Comparison of ENCODE assay signal across 9 cellular contexts in the genomic region with DNA sequence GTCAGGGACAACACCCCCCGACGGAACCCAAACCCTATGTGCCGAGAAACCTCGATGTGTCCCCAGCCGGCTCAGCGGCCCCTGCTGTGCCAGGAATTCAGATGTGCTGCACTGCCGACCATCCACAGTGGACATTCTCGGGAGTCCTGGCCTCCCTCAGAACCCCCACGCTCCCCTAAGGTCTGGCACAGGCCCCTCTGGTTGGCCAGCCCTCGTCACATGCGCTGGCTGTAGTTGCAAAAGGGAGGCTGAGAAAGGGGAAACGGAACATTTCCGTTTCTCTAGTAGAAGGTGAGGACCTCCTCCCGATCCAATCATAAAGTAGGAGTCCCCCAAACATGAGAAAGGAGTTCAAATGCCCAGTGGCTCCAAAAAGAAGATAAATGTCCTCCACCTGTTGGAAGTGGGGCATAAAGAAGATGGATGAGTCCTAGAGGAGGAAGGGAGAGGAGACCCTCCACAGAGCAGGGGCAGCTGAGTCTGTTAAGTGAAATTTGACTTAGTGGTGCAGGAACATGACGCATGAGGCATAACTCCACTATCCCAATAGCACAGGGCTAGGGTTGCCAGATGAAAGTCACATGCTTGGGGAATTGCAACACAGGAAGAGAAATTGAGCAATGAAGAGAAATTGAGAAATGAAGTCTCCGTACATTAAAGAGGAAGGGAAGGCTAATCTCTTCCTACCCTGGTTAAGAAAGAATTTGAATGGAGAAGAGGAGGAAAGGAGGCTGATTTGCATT. TPM values are rescaled to one million over a fixed set of nuclear protein-coding genes. Genes with fewer than 3 reads are reported as not detected.
DNase-seq lines count a peak whose midpoint lies in the region; ATAC-seq and TF ChIP-seq lines count a peak whose summit lies in the region.
"Had no signal": no experiment of that assay in that cellular context is flagged by ENCODE, and none has a peak within 500 bp of the region (broad histone marks: within the 10 kb centered on the region; RNA-seq: fewer than 3 reads in every experiment).

No MANE protein-coding gene starts in this region.

- H3K27ac Mint-ChIP-seq in chondrocyte (ENCODE audit: unreplicated experiment), result peak overlapping the region; percentile 88

- H3K36me3 Mint-ChIP-seq in chondrocyte (ENCODE audit: low read depth), result no peaks in the 10 kb centered on the region

- intact Hi-C loops in right lobe of liver (cut with DNase I), result loop anchor here (5.0 kb wide), 2 partner anchors 88 to 98 kb away; no protein-coding TSS in a partner anchor

- H3K4me3 ChIP-seq in right lobe of liver (peak overlapping the region in 1 of 3 donors; percentile 20), thymus (ENCODE audit: low read length) (no peak overlapping the region)

- H3K27ac ChIP-seq in right lobe of liver (peak overlapping the region; percentile 79 to 85 (median 85)), thymus (ENCODE audit: low read depth) (peak overlapping the region; percentile 77)
- H3K27ac ChIP-seq: 22Rv1 had no signal

- peaks cover 45% of the 10 kb centered on the region for H3K4me1 Mint-ChIP-seq in chondrocyte (ENCODE audit: low read depth)

- peak; percentile 51 for TF ChIP-seq POLR2A in right lobe of liver (IDR thresholded peaks at IDR 0.05)

- H3K27me3 ChIP-seq in right lobe of liver (no peaks in the 10 kb centered on the region), thymus (ENCODE audit: control insufficient read depth, insufficient read depth) (no peaks in the 10 kb centered on the region)

- H3K9me3 ChIP-seq in right lobe of liver, result no peaks in the 10 kb centered on the region
- no peaks in the 10 kb centered on the region for H3K9me3 ChIP-seq in thymus (ENCODE audit: control insufficient read depth)

- ATAC-seq in right lobe of liver (peak; percentile 69 to 79 (median 76)), GM18868 (IDR thresholded peaks at IDR 0.05; ENCODE audit: unreplicated experiment) (no peak)

- peak; percentile 49 for DNase-seq in NCI-H1694 treated with DMSO at 0.1 percent for 48 hours (lab: John Stamatoyannopoulos, UW)
- DNase-seq in NCI-H1694 (lab: John Stamatoyannopoulos, UW), result no peak
- no peak for DNase-seq in chondrocyte (ENCODE audit: low spot score)
- DNase-seq in right lobe of liver, result peak; percentile 55 to 74 (median 68)
- DNase-seq in stimulated activated CD4-positive, alpha-beta T cell treated with anti-CD3 and anti-CD28 coated beads, Interleukin-4, amount 100 ng/mL, for 4 hours, result no peak
- DNase-seq in GM19240 (ENCODE audit: insufficient read length, low spot score), result no peak

- 13% methylated on average over 6 of the region's 16 CpGs for WGBS in right lobe of liver (ENCODE audit: insufficient coverage, low coverage, low lambda C conversion rate, missing lambda C conversion rate)
- WGBS in thymus, result 80% methylated on average over 16 of the region's 16 CpGs

- H3K4me3 Mint-ChIP-seq in chondrocyte (ENCODE audit: unreplicated experiment), result peak overlapping the region; percentile 24

- no peaks in the 10 kb centered on the region for H3K27me3 Mint-ChIP-seq in chondrocyte (ENCODE audit: low read depth)

- TF ChIP-seq CTCF in chondrocyte (IDR thresholded peaks at IDR 0.05) (no peak), right lobe of liver (IDR thresholded peaks at IDR 0.05) (no peak)

- no peaks in the 10 kb centered on the region for H3K9me3 Mint-ChIP-seq in chondrocyte (ENCODE audit: low read depth)

- H3K36me3 ChIP-seq in right lobe of liver (no peaks in the 10 kb centered on the region), thymus (ENCODE audit: control insufficient read depth, insufficient read depth) (no peaks in the 10 kb centered on the region)

- H3K4me1 ChIP-seq in right lobe of liver, result peaks cover 0 to 38% (median 26%) of the 10 kb centered on the region in 4 donors
- no peaks in the 10 kb centered on the region for H3K4me1 ChIP-seq in thymus (ENCODE audit: control insufficient read depth, insufficient read depth, low read length)

RNA-seq across cellular contexts. Expression of gene WSB1, which starts 49.3 kb away (rescaled TPM):
- total RNA-seq in chondrocyte, result 110 to 218 TPM (median 205 TPM) in 3 replicates
- total RNA-seq in right lobe of liver, result 10 to 100 TPM; 28.3 to 97.6 (median 35.0) TPM
- polyA plus RNA-seq in thymus, result 125 TPM

Comparison
In these comparisons a context has a peak if more than half of its experiments do, and no peak if none do; other contexts are left out.
1. DNase-seq: peak in NCI-H1694 treated with DMSO at 0.1 percent for 48 hours (single experiment) and right lobe of liver (3 of 3); none in NCI-H1694 (single experiment), chondrocyte (single experiment), stimulated activated CD4-positive, alpha-beta T cell treated with anti-CD3 and anti-CD28 coated beads, Interleukin-4, amount 100 ng/mL, for 4 hours (0 of 2) and GM19240 (single experiment).